ENCODE assay signal across 18 cellular contexts in the genomic region with DNA sequence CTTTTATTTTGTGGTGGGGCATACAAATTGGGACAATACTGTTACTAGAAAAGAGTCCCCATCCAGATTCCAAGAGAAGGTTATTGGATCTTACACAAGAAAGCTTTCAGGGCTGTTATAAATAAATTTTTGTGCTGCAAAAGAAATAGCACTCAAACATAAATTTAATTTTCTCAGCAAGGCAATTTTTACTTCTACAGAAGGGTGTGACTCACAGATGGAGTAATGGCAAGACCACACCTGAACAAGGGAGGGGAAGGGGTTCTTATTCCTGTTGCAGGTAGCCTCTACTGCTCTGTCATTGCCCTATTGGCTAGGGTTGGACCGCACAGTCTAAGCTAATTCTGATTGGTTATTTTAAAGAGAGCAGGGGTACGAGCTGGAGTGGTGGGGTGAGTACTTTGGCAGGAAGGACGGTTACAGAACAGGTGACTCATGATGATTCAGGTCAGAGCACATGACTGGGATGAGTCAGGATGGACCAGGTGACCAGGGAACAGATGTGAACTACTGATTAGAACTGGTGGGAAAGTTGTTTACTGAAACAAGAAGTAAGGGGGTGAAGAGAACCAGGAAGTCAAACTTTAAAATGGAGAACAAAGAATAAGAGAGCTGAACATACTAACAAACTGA. TPM values are rescaled to one million over a fixed set of nuclear protein-coding genes. Genes with fewer than 3 reads are reported as not detected.
"Had no signal": no experiment of that assay in that cellular context is flagged by ENCODE, and none has a peak within 500 bp of the region (broad histone marks: within the 10 kb centered on the region; RNA-seq: fewer than 3 reads in every experiment).

No MANE protein-coding gene starts in this region.

- DNase-seq: activated CD4-positive, alpha-beta T cell treated with anti-CD3 and anti-CD28 coated beads for 48 hours; activated naive CD4-positive, alpha-beta T cell treated with anti-CD3 and anti-CD28 coated beads for 36 hours; adrenal gland; central memory CD4-positive, alpha-beta T cell; cortex of kidney; effector CD8-positive, alpha-beta T cell; kidney; left ventricle myocardium superior; pancreas; stimulated activated CD4-positive, alpha-beta T cell treated with anti-CD3 and anti-CD28 coated beads, Interleukin-4, amount 100 ng/mL, for 24 hours; stomach; T1000 had no signal

- H3K36me3 Mint-ChIP-seq: mesothelial cell of epicardium had no signal

- H3K27ac Mint-ChIP-seq: activated naive CD4-positive, alpha-beta T cell treated with anti-CD3 and anti-CD28 coated beads for 36 hours; activated T-helper 1 cell treated with anti-CD3 and anti-CD28 coated beads, Interleukin-12 subunit alpha, Interleukin-12 subunit beta, Interleukin-2, Interleukin-4 antibody, amounts not matched to agents 30 ng/mL and 10 ng/mL and 1 ng/mL, durations not matched to agents 14 hours and 24 hours and 36 hours; mesothelial cell of epicardium had no signal

- H3K4me1 ChIP-seq: adrenal gland, gastroesophageal sphincter, pancreas, stomach had no signal

- H3K4me3 Mint-ChIP-seq: activated naive CD4-positive, alpha-beta T cell treated with anti-CD3 and anti-CD28 coated beads for 36 hours; activated T-helper 1 cell treated with anti-CD3 and anti-CD28 coated beads, Interleukin-12 subunit alpha, Interleukin-12 subunit beta, Interleukin-2, Interleukin-4 antibody, amounts not matched to agents 30 ng/mL and 10 ng/mL and 1 ng/mL, durations not matched to agents 14 hours and 24 hours and 36 hours; mesothelial cell of epicardium had no signal

- H3K27me3 ChIP-seq: adrenal gland, gastroesophageal sphincter, pancreas, stomach had no signal

- H3K4me3 ChIP-seq: adrenal gland, gastroesophageal sphincter, pancreas, stomach, thoracic aorta had no signal

- ATAC-seq: gastroesophageal sphincter, left ventricle myocardium superior, pancreas had no signal

- FAIRE-seq: kidney, pancreas had no signal

- H3K27ac ChIP-seq: adrenal gland, gastroesophageal sphincter, pancreas, stomach, thoracic aorta had no signal

- H3K4me1 Mint-ChIP-seq: mesothelial cell of epicardium had no signal

- H3K9me3 ChIP-seq: adrenal gland, pancreas had no signal

- H3K36me3 ChIP-seq: adrenal gland, gastroesophageal sphincter, pancreas, stomach, thoracic aorta had no signal

RNA-seq across cellular contexts. Expression of gene CNR1, which starts 41.1 kb away (rescaled TPM):
- total RNA-seq: activated naive CD4-positive, alpha-beta T cell treated with anti-CD3 and anti-CD28 coated beads for 36 hours; activated T-helper 1 cell treated with anti-CD3 and anti-CD28 coated beads, Interleukin-12 subunit alpha, Interleukin-12 subunit beta, Interleukin-2, Interleukin-4 antibody, amounts not matched to agents 30 ng/mL and 10 ng/mL and 1 ng/mL, durations not matched to agents 14 hours and 24 hours and 36 hours; fibroblast of lung; myocyte had no signal
- polyA plus RNA-seq: fibroblast of lung had no signal
